In genomic region chr7:92717601-92717981, GRCh38 we compare ENCODE assay signal across 9 cellular contexts.
DNase-seq lines count a peak whose midpoint lies in the region; ATAC-seq and TF ChIP-seq lines count a peak whose summit lies in the region.
"Had no signal": no experiment of that assay in that cellular context is flagged by ENCODE, and none has a peak within 500 bp of the region (broad histone marks: within the 10 kb centered on the region; RNA-seq: fewer than 3 reads in every experiment).

No MANE protein-coding gene starts in this region.

- peak overlapping the region; percentile 88 to 94 (median 91) for H3K4me3 Mint-ChIP-seq in CD4-positive, alpha-beta memory T cell
- peak overlapping the region; percentile 83 for H3K4me3 Mint-ChIP-seq in dendritic cell treated with granulocyte-macrophage colony-stimulating factor and Interleukin-4, amounts not matched to agents 40 ng/mL and 50 ng/mL, for 4 days
- peak overlapping the region; percentile 73 for H3K4me3 Mint-ChIP-seq in osteocyte (ENCODE audit: unreplicated experiment)

- DNase-seq in CD4-positive, alpha-beta memory T cell, result no peak
- DNase-seq in osteocyte (ENCODE audit: extremely low spot score, unreplicated experiment) (no peak), omental fat pad (ENCODE audit: low spot score) (no peak), NCI-H345 (lab: John Stamatoyannopoulos, UW) (no peak), SW480 (ENCODE audit: low spot score) (no peak)

- peak overlapping the region in 6 of 7 donors; percentile 68 to 96 (median 94) for H3K27ac Mint-ChIP-seq in CD4-positive, alpha-beta memory T cell
- peak overlapping the region; percentile 96 for H3K27ac Mint-ChIP-seq in dendritic cell treated with granulocyte-macrophage colony-stimulating factor and Interleukin-4, amounts not matched to agents 40 ng/mL and 50 ng/mL, for 4 days
- H3K27ac Mint-ChIP-seq in osteocyte (ENCODE audit: unreplicated experiment), result peak overlapping the region; percentile 99

- TF ChIP-seq CTCF in osteocyte (IDR thresholded peaks at IDR 0.05), result no peak
- no peak for TF ChIP-seq CTCF in omental fat pad (IDR thresholded peaks at IDR 0.05)

- H3K27me3 Mint-ChIP-seq in CD4-positive, alpha-beta memory T cell, result no peaks in the 10 kb centered on the region
- no peaks in the 10 kb centered on the region for H3K27me3 Mint-ChIP-seq in dendritic cell treated with granulocyte-macrophage colony-stimulating factor and Interleukin-4, amounts not matched to agents 40 ng/mL and 50 ng/mL, for 4 days
- no peaks in the 10 kb centered on the region for H3K27me3 Mint-ChIP-seq in osteocyte (ENCODE audit: unreplicated experiment)
- H3K27me3 Mint-ChIP-seq: progenitor cell of endocrine pancreas had no signal

- ATAC-seq in omental fat pad (ENCODE audit: low FRiP score) (no peak), GM21529 (IDR thresholded peaks at IDR 0.05; ENCODE audit: unreplicated experiment) (no peak)

- H3K4me3 ChIP-seq in CD4-positive, alpha-beta memory T cell (ENCODE audit: low read length in 2 of 2), result peak overlapping the region; percentile 21 to 55

- H3K9me3 Mint-ChIP-seq in CD4-positive, alpha-beta memory T cell, result no peaks in the 10 kb centered on the region
- H3K9me3 Mint-ChIP-seq in dendritic cell treated with granulocyte-macrophage colony-stimulating factor and Interleukin-4, amounts not matched to agents 40 ng/mL and 50 ng/mL, for 4 days, result no peaks in the 10 kb centered on the region
- no peaks in the 10 kb centered on the region for H3K9me3 Mint-ChIP-seq in osteocyte (ENCODE audit: unreplicated experiment)

- peaks cover 27% of the 10 kb centered on the region for H3K4me1 ChIP-seq in CD4-positive, alpha-beta memory T cell (ENCODE audit: insufficient read depth, low read length)

- POLR2A ChIA-PET in CD4-positive, alpha-beta memory T cell (lab: Charles Lee; ENCODE audit: partially characterized antibody), result interaction anchor here (1.3 to 3.1 kb wide), 4 partner anchors 34 to 115 kb away, joined by 3 to 11 read pairs (median 5); no protein-coding TSS in a partner anchor

- no peaks in the 10 kb centered on the region for H3K36me3 ChIP-seq in CD4-positive, alpha-beta memory T cell (ENCODE audit: insufficient read depth, low read length)
- H3K36me3 ChIP-seq in KOPT-K1 (ENCODE audit: insufficient read depth, low read length), result peaks cover 98% of the 10 kb centered on the region

- H3K27me3 ChIP-seq in CD4-positive, alpha-beta memory T cell (ENCODE audit: insufficient read depth, low read length), result no peaks in the 10 kb centered on the region

- peaks cover 13 to 14% of the 10 kb centered on the region in 2 donors for H3K36me3 Mint-ChIP-seq in CD4-positive, alpha-beta memory T cell
- no peaks in the 10 kb centered on the region for H3K36me3 Mint-ChIP-seq in dendritic cell treated with granulocyte-macrophage colony-stimulating factor and Interleukin-4, amounts not matched to agents 40 ng/mL and 50 ng/mL, for 4 days (ENCODE audit: low read depth)
- no peaks in the 10 kb centered on the region for H3K36me3 Mint-ChIP-seq in osteocyte (ENCODE audit: unreplicated experiment)

- CTCF ChIA-PET in CD4-positive, alpha-beta memory T cell (lab: Charles Lee; ENCODE audit: partially characterized antibody), result interaction anchor here (1.2 to 2.0 kb wide), 3 partner anchors 11 to 96 kb away, joined by 3 to 5 read pairs (median 5); no protein-coding TSS in a partner anchor

- intact Hi-C loops in CD4-positive, alpha-beta memory T cell (cut with micrococcal nuclease), result no loop called here
- intact Hi-C loops in dendritic cell treated with granulocyte-macrophage colony-stimulating factor and Interleukin-4, amounts not matched to agents 40 ng/mL and 50 ng/mL, for 4 days (cut with micrococcal nuclease), result no loop called here

- H3K27ac ChIP-seq in CD4-positive, alpha-beta memory T cell (ENCODE audit: low read depth, low read length), result peak overlapping the region; percentile 39
- peak overlapping the region; percentile 65 for H3K27ac ChIP-seq in KOPT-K1 (ENCODE audit: low read depth, low read length, poor library complexity, severe bottlenecking)

- no peaks in the 10 kb centered on the region for H3K9me3 ChIP-seq in CD4-positive, alpha-beta memory T cell (ENCODE audit: control insufficient read depth in 1 of 2, low read length in 2 of 2)
- H3K9me3 ChIP-seq in KOPT-K1 (ENCODE audit: insufficient read depth, low read length, poor library complexity, severe bottlenecking), result no peaks in the 10 kb centered on the region

- H3K4me1 Mint-ChIP-seq in CD4-positive, alpha-beta memory T cell, result peaks cover 19 to 50% (median 35%) of the 10 kb centered on the region in 4 donors
- peaks cover 16% of the 10 kb centered on the region for H3K4me1 Mint-ChIP-seq in dendritic cell treated with granulocyte-macrophage colony-stimulating factor and Interleukin-4, amounts not matched to agents 40 ng/mL and 50 ng/mL, for 4 days (ENCODE audit: low read depth)
- peaks cover 65% of the 10 kb centered on the region for H3K4me1 Mint-ChIP-seq in osteocyte (ENCODE audit: unreplicated experiment)
